1 cellular context compared by ENCODE assay signal in genomic region chr17:51006601-51007000, GRCh38.
TF ChIP-seq lines count a peak whose summit lies in the region.

No MANE protein-coding gene starts in this region.

TF ChIP-seq in IMR-90, 13 proteins besides CTCF, POLR2A, EP300 and RAD21 (continued from another document):
- TF ChIP-seq RFX5 (IDR thresholded peaks at IDR 0.05; ENCODE audit: low read depth, low read length) (no peak), MAZ (IDR thresholded peaks at IDR 0.05; ENCODE audit: borderline replicate concordance, low read depth, low read length) (no peak), SMC3 (IDR thresholded peaks at IDR 0.05; ENCODE audit: low read depth, low read length) (no peak), MXI1 (IDR thresholded peaks at IDR 0.05; ENCODE audit: borderline replicate concordance, low read depth, low read length) (no peak), RCOR1 (IDR thresholded peaks at IDR 0.05; ENCODE audit: insufficient replicate concordance, low read length) (no peak), CEBPB (IDR thresholded peaks at IDR 0.05; ENCODE audit: low read depth, low read length) (no peak), MAFK (IDR thresholded peaks at IDR 0.05; ENCODE audit: low read depth, low read length) (no peak), USF2 (IDR thresholded peaks at IDR 0.05; ENCODE audit: low read depth, low read length) (no peak)
TF ChIP-seq in IMR-90: peak in this region for 0.
